ENCODE assay signal across 10 cellular contexts in the genomic region with DNA sequence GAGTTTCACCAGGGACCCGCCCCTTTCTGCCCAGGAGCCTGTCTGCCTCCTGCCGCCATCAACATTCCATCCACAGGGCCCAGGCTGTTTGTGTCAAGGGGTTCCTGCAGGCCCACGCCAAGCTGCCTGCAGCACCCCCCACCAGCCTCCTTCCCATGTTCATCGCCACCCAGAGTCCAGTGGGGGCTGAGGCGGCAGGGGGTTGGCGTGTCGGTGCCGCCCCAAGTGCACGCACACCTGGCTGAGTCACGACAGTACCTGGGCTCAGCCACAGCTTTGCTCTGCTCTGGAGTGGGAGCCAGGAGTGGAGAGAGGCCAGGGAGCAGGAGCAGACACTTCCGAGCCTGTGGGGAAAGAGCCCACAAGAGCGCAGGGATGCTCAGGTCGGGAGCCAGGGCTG. TPM values are rescaled to one million over a fixed set of nuclear protein-coding genes. Genes with fewer than 3 reads are reported as not detected.
"Had no signal": no experiment of that assay in that cellular context is flagged by ENCODE, and none has a peak within 500 bp of the region (broad histone marks: within the 10 kb centered on the region; RNA-seq: fewer than 3 reads in every experiment).

No MANE protein-coding gene starts in this region.

- H2AFZ ChIP-seq: GM23248, GM23338 had no signal

- ATAC-seq: GM23338 had no signal

- DNase-seq: GM23248, GOT3, H7, H9, HCEC 1CT, HFFc6 had no signal

- FAIRE-seq: H54 had no signal

- H3K4me3 Mint-ChIP-seq: GM23338, H9, HFFc6 had no signal

- H3K36me3 ChIP-seq: HAP-1 had no signal

- H3K9me3 ChIP-seq: HAP-1 had no signal

- H3K4me3 ChIP-seq: GM23248, GM23338, HAP-1 had no signal

- H3K4me2 ChIP-seq: GM23338 had no signal

- H3K9ac ChIP-seq: GM23248 had no signal

- H3K27ac ChIP-seq: GM23248 had no signal

- H3K27ac Mint-ChIP-seq: GM23338, HFFc6 had no signal

- H3K4me1 ChIP-seq: HAP-1 had no signal

RNA-seq across cellular contexts. Expression of a gene that starts 42.8 kb away (rescaled TPM):
- total RNA-seq: GM23248, GM23338, H4, H7, H9, HFFc6 had no signal
- polyA plus RNA-seq: GM23338 had no signal
